Comparison of ENCODE assay signal across 26 cellular contexts in genomic region chr6:119231394-119231793, GRCh38.
DNase-seq lines count a peak whose midpoint lies in the region; ATAC-seq, FAIRE-seq and TF ChIP-seq lines count a peak whose summit lies in the region.
"Had no signal": no experiment of that assay in that cellular context is flagged by ENCODE, and none has a peak within 500 bp of the region (broad histone marks: within the 10 kb centered on the region; RNA-seq: fewer than 3 reads in every experiment).

No MANE protein-coding gene starts in this region.

- H2AFZ ChIP-seq in HepG2 (ENCODE audit: low read length) (no peak overlapping the region), K562 (ENCODE audit: low read depth, low read length) (no peak overlapping the region)

- TF ChIP-seq CTCF in HepG2 (CRISPR knock-in tag; IDR thresholded peaks at IDR 0.05), result no peak
- TF ChIP-seq CTCF in right lobe of liver (IDR thresholded peaks at IDR 0.05), result no peak
- TF ChIP-seq CTCF in K562 (IDR thresholded peaks at IDR 0.05 in 2 of 3, conservative IDR thresholded peaks at IDR 0.05 in 1 of 3; ENCODE audit: insufficient read depth in 2 of 3, low read depth in 1 of 3, low read length in 3 of 3), result no peak

- FAIRE-seq in HepG2 (lab: Jason Lieb, UNC) (no peak), K562 (lab: Jason Lieb, UNC) (no peak)
- FAIRE-seq: A549, GM12878, GM12892, GM18507 had no signal

- peaks cover 13% of the 10 kb centered on the region for H3K4me1 ChIP-seq in HepG2 (ENCODE audit: insufficient read depth, low read length)
- no peaks in the 10 kb centered on the region for H3K4me1 ChIP-seq in right lobe of liver
- no peaks in the 10 kb centered on the region; a peak in 1 of 5 replicates for H3K4me1 ChIP-seq in K562 (replicated peaks in 1 of 2; ENCODE audit: control insufficient read depth in 2 of 2, insufficient read depth in 2 of 2, low read length in 2 of 2)
- H3K4me1 ChIP-seq: A549 had no signal

- peaks cover 36% of the 10 kb centered on the region for H3K79me2 ChIP-seq in HepG2 (ENCODE audit: insufficient read depth, low read length)
- peaks cover 63% of the 10 kb centered on the region for H3K79me2 ChIP-seq in K562 (ENCODE audit: control insufficient read depth, insufficient read depth, low read length)

- H3K27ac ChIP-seq in HepG2 (ENCODE audit: extremely low read length, insufficient read depth, low read length) (no peak overlapping the region), right lobe of liver (no peak overlapping the region), K562 (ENCODE audit: extremely low read depth, low read depth, low read length) (no peak overlapping the region)
- H3K27ac ChIP-seq: 22Rv1, A549 had no signal

- TF ChIP-seq POLR2A in HepG2 (IDR thresholded peaks at IDR 0.05; ENCODE audit: insufficient read depth in 1 of 2, low read depth in 2 of 2, low read length in 2 of 2) (no peak), right lobe of liver (IDR thresholded peaks at IDR 0.05) (no peak), K562 (conservative IDR thresholded peaks at IDR 0.05) (no peak)

- no peak for TF ChIP-seq RAD21 in HepG2 (CRISPR knock-in tag; IDR thresholded peaks at IDR 0.05)
- TF ChIP-seq RAD21 in K562 (CRISPR knock-in tag; conservative IDR thresholded peaks at IDR 0.05 in 1 of 2, IDR thresholded peaks at IDR 0.05 in 1 of 2), result no peak

- in situ Hi-C loops in HepG2 (cut with HindIII; ENCODE audit: extremely low pct_ligation_motif_present, low pct_unique_long_range_greater_than_20kb) (no loop called here), K562 (cut with MboI) (no loop called here)

- peaks cover 22% of the 10 kb centered on the region for H3K4me1 Mint-ChIP-seq in stimulated activated effector memory CD8-positive, alpha-beta T cell treated with anti-CD3 and anti-CD28 coated beads, Interleukin-12 subunit alpha, Interleukin-12 subunit beta, amount 100 ng/mL, for 72 hours
- peaks cover 6% of the 10 kb centered on the region for H3K4me1 Mint-ChIP-seq in stimulated activated naive CD8-positive, alpha-beta T cell treated with anti-CD3 and anti-CD28 coated beads, Interleukin-15, amount 100 ng/mL, for 72 hours
- H3K4me1 Mint-ChIP-seq: B cell; CD14-positive monocyte; CD4-positive, alpha-beta memory T cell had no signal

- H3K9ac ChIP-seq in HepG2 (ENCODE audit: insufficient read depth, low read depth, low read length), result no peak overlapping the region
- H3K9ac ChIP-seq in K562 (ENCODE audit: insufficient read depth in 1 of 2, low read depth in 2 of 2, low read length in 2 of 2), result no peak overlapping the region

- no peaks in the 10 kb centered on the region for H3K27me3 Mint-ChIP-seq in stimulated activated naive CD8-positive, alpha-beta T cell treated with anti-CD3 and anti-CD28 coated beads, Interleukin-15, amount 100 ng/mL, for 72 hours
- H3K27me3 Mint-ChIP-seq: B cell; CD4-positive, alpha-beta memory T cell; CD8-positive, alpha-beta memory T cell had no signal

- BruUV-seq in HepG2 (replicated peaks; lab: Mats Ljungman, UMichigan), result no TSS peak
- BruUV-seq in K562 (replicated peaks; lab: Mats Ljungman, UMichigan), result no TSS peak

- H3K4me3 ChIP-seq in HepG2 (replicated peaks in 1 of 3; ENCODE audit: insufficient read depth in 1 of 3, low read depth in 2 of 3, low read length in 3 of 3) (no peak overlapping the region), right lobe of liver (no peak overlapping the region), K562 (no peak overlapping the region)
- H3K4me3 ChIP-seq: A549, GM12878 had no signal

- no peak for DNase-seq in HepG2 (ENCODE audit: low spot score)
- DNase-seq in right lobe of liver, result no peak
- DNase-seq in K562 (ENCODE audit: extremely low read depth in 1 of 4, low spot score in 3 of 4), result no peak
- DNase-seq in stimulated activated effector memory CD8-positive, alpha-beta T cell treated with anti-CD3 and anti-CD28 coated beads, Interleukin-12 subunit alpha, Interleukin-12 subunit beta, amount 100 ng/mL, for 72 hours (ENCODE audit: low spot score in 2 of 2), result no peak
- no peak for DNase-seq in stimulated activated naive CD8-positive, alpha-beta T cell treated with anti-CD3 and anti-CD28 coated beads, Interleukin-15, amount 100 ng/mL, for 72 hours
- no peak for DNase-seq in stimulated activated CD4-positive, alpha-beta T cell treated with anti-CD3 and anti-CD28 coated beads, Interleukin-2, amount 100 ng/mL, for 48 hours
- DNase-seq: AML-193; C1 segment of cervical spinal cord; CD4-positive, alpha-beta memory T cell; CD4-positive, CD25-positive, alpha-beta regulatory T cell; CD8-positive, alpha-beta memory T cell; COR-L47; DMS 273 treated with DMSO at 0.1 percent for 48 hours; DMS153; DMS53; DMS79; DND-41; EL; GDM1 had no signal

- CTCF ChIA-PET in HepG2 (lab: Yijun Ruan, JAX; ENCODE audit: low intra/inter-chr PET ratio, low total read pairs), result no interaction called here
- CTCF ChIA-PET in K562 (lab: Yijun Ruan, JAX; ENCODE audit: low intra/inter-chr PET ratio), result no interaction called here

- POLR2A ChIA-PET in HepG2 (lab: Yijun Ruan, JAX) (no interaction called here), K562 (lab: Yijun Ruan, JAX) (interaction anchor here (1.3 to 1.5 kb wide), 2 partner anchors 10 to 17 kb away, joined by 3 to 5 read pairs; no protein-coding TSS in a partner anchor)

- no peaks in the 10 kb centered on the region for H3K9me3 Mint-ChIP-seq in stimulated activated effector memory CD8-positive, alpha-beta T cell treated with anti-CD3 and anti-CD28 coated beads, Interleukin-12 subunit alpha, Interleukin-12 subunit beta, amount 100 ng/mL, for 72 hours
- no peaks in the 10 kb centered on the region for H3K9me3 Mint-ChIP-seq in stimulated activated naive CD8-positive, alpha-beta T cell treated with anti-CD3 and anti-CD28 coated beads, Interleukin-15, amount 100 ng/mL, for 72 hours

- H3K27me3 ChIP-seq in HepG2 (ENCODE audit: control insufficient read depth in 1 of 2, insufficient read depth in 2 of 2, low read length in 2 of 2), result no peaks in the 10 kb centered on the region
- H3K27me3 ChIP-seq in right lobe of liver, result no peaks in the 10 kb centered on the region
- H3K27me3 ChIP-seq in K562 (ENCODE audit: control insufficient read depth in 2 of 2, insufficient read depth in 2 of 2, low read length in 2 of 2), result no peaks in the 10 kb centered on the region

- H3K9me1 ChIP-seq in K562 (ENCODE audit: control insufficient read depth, insufficient read depth, low read length), result no peaks in the 10 kb centered on the region

- H3K36me3 Mint-ChIP-seq in stimulated activated effector memory CD8-positive, alpha-beta T cell treated with anti-CD3 and anti-CD28 coated beads, Interleukin-12 subunit alpha, Interleukin-12 subunit beta, amount 100 ng/mL, for 72 hours, result peaks cover 32% of the 10 kb centered on the region

- ATAC-seq in HepG2 (no peak), right lobe of liver (no peak), K562 (no peak)
- ATAC-seq in stimulated activated effector memory CD8-positive, alpha-beta T cell treated with anti-CD3 and anti-CD28 coated beads, Interleukin-12 subunit alpha, Interleukin-12 subunit beta, amount 100 ng/mL, for 72 hours, result no peak
- no peak for ATAC-seq in stimulated activated naive CD8-positive, alpha-beta T cell treated with anti-CD3 and anti-CD28 coated beads, Interleukin-15, amount 100 ng/mL, for 72 hours
- ATAC-seq: A549, GM12878 had no signal

- intact Hi-C loops in HepG2 (cut with micrococcal nuclease; ENCODE audit: unreplicated experiment), result no loop called here
- intact Hi-C loops in right lobe of liver (cut with DNase I), result no loop called here
- intact Hi-C loops in K562 (cut with micrococcal nuclease), result no loop called here

- H3K4me2 ChIP-seq in HepG2 (ENCODE audit: low read depth, low read length) (no peak overlapping the region), K562 (ENCODE audit: insufficient read depth, low read length) (no peak overlapping the region)
- H3K4me2 ChIP-seq: A549 had no signal

- TF ChIP-seq EP300 in HepG2 (IDR thresholded peaks at IDR 0.05; ENCODE audit: low read depth in 2 of 2, low read length in 2 of 2), result no peak
- no peak for TF ChIP-seq EP300 in HepG2 (CRISPR knock-in tag; IDR thresholded peaks at IDR 0.05; ENCODE audit: borderline replicate concordance)
- TF ChIP-seq EP300 in K562 (IDR thresholded peaks at IDR 0.05; ENCODE audit: low read length), result no peak

- H3K4me3 Mint-ChIP-seq in stimulated activated effector memory CD8-positive, alpha-beta T cell treated with anti-CD3 and anti-CD28 coated beads, Interleukin-12 subunit alpha, Interleukin-12 subunit beta, amount 100 ng/mL, for 72 hours, result no peak overlapping the region
- H3K4me3 Mint-ChIP-seq in stimulated activated naive CD8-positive, alpha-beta T cell treated with anti-CD3 and anti-CD28 coated beads, Interleukin-15, amount 100 ng/mL, for 72 hours, result no peak overlapping the region
- H3K4me3 Mint-ChIP-seq: B cell; CD14-positive monocyte; CD4-positive, alpha-beta memory T cell; CD8-positive, alpha-beta memory T cell had no signal

- peak overlapping the region; percentile 29 for H3K27ac Mint-ChIP-seq in stimulated activated effector memory CD8-positive, alpha-beta T cell treated with anti-CD3 and anti-CD28 coated beads, Interleukin-12 subunit alpha, Interleukin-12 subunit beta, amount 100 ng/mL, for 72 hours
- no peak overlapping the region for H3K27ac Mint-ChIP-seq in stimulated activated naive CD8-positive, alpha-beta T cell treated with anti-CD3 and anti-CD28 coated beads, Interleukin-15, amount 100 ng/mL, for 72 hours
- H3K27ac Mint-ChIP-seq: B cell; CD14-positive monocyte; CD4-positive, alpha-beta memory T cell; CD4-positive, CD25-positive, alpha-beta regulatory T cell; CD8-positive, alpha-beta memory T cell had no signal

- peaks cover 6% of the 10 kb centered on the region; the same call in 1 of the 2 replicates for H4K20me1 ChIP-seq in HepG2 (ENCODE audit: insufficient read depth, low read length)
- no peaks in the 10 kb centered on the region for H4K20me1 ChIP-seq in K562 (replicated peaks; ENCODE audit: control insufficient read depth, insufficient read depth, low read length)

- WGBS in HepG2 (ENCODE audit: low lambda C conversion rate), result 94% methylated on average over 4 of the region's 4 CpGs
- 78% methylated on average over 3 of the region's 4 CpGs for WGBS in right lobe of liver (ENCODE audit: insufficient coverage, low coverage, low lambda C conversion rate, missing lambda C conversion rate)
- WGBS in K562 (ENCODE audit: insufficient coverage, low coverage, missing lambda C conversion rate), result 84% methylated on average over 4 of the region's 4 CpGs

- H3K36me3 ChIP-seq in HepG2 (replicated peaks in 1 of 2; ENCODE audit: control insufficient read depth in 1 of 2, insufficient read depth in 2 of 2, low read length in 2 of 2) (peaks cover 31 to 68% of the 10 kb centered on the region in 2 experiments), right lobe of liver (peaks cover 0 to 3% (median 1%) of the 10 kb centered on the region in 4 donors), K562 (ENCODE audit: control insufficient read depth, insufficient read depth, low read length) (peaks cover 74% of the 10 kb centered on the region)

- H3K9me3 ChIP-seq in HepG2 (ENCODE audit: low read length), result no peaks in the 10 kb centered on the region
- H3K9me3 ChIP-seq in right lobe of liver, result no peaks in the 10 kb centered on the region
- H3K9me3 ChIP-seq in K562 (replicated peaks; ENCODE audit: control insufficient read depth, insufficient read depth, low read depth, low read length), result no peaks in the 10 kb centered on the region
- H3K9me3 ChIP-seq: A549 had no signal

TF ChIP-seq in HepG2, 621 proteins besides CTCF, POLR2A, EP300 and RAD21 (continues in another document):
- TF ChIP-seq THYN1 (CRISPR knock-in tag; IDR thresholded peaks at IDR 0.05; ENCODE audit: borderline replicate concordance, low read depth), result no peak

Comparison
In these comparisons a context has a peak if more than half of its experiments do, and no peak if none do; other contexts are left out.
1. Of the 241 proteins assayed by ChIP-seq in both HepG2 and K562: peak only in HepG2: POLR2G and RBM22; only in K562: TFE3; in both: none; in neither: 238.